14 cellular contexts compared by ENCODE assay signal in the genomic region with DNA sequence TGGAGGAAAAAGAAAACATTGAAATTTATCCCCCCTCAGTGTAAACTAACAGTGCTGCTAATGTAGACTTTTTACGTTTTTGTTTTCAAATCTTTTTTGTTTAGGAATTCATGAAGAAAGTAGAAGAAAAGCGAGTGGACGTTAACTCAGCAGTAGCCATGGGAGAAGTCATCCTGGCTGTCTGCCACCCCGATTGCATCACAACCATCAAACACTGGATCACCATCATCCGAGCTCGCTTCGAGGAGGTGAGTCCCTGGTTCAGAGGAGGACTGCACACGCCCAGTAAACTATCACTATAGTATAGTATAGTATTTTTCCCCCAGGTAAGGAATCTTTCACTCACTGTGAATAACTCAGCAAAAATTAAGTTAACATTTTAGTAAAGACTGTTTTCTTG. TPM values are rescaled to one million over a fixed set of nuclear protein-coding genes. Genes with fewer than 3 reads are reported as not detected.
DNase-seq lines count a peak whose midpoint lies in the region; ATAC-seq and TF ChIP-seq lines count a peak whose summit lies in the region.
"Had no signal": no experiment of that assay in that cellular context is flagged by ENCODE, and none has a peak within 500 bp of the region (broad histone marks: within the 10 kb centered on the region; RNA-seq: fewer than 3 reads in every experiment).

No MANE protein-coding gene starts in this region.

- no peaks in the 10 kb centered on the region for H3K27me3 Mint-ChIP-seq in activated naive CD8-positive, alpha-beta T cell treated with anti-CD3 and anti-CD28 coated beads for 36 hours
- no peaks in the 10 kb centered on the region for H3K27me3 Mint-ChIP-seq in activated naive CD8-positive, alpha-beta T cell treated with anti-CD3 and anti-CD28 coated beads, Interleukin-2, amount 50 U/mL, for 24 hours
- no peaks in the 10 kb centered on the region for H3K27me3 Mint-ChIP-seq in CD4-positive, alpha-beta T cell
- H3K27me3 Mint-ChIP-seq: activated CD4-positive, alpha-beta T cell treated with anti-CD3 and anti-CD28 coated beads for 36 hours had no signal

- H3K27ac ChIP-seq in esophagus muscularis mucosa (replicated peaks in 1 of 4) (peak overlapping the region in 3 of 4 donors; percentile 32 to 44 (median 37)), lower lobe of right lung (peak overlapping the region; percentile 4), uterus (peak overlapping the region; percentile 18 to 23)
- H3K27ac ChIP-seq in CD4-positive, alpha-beta T cell (ENCODE audit: low read depth, low read length): no peak overlapping the region

- CTCF ChIA-PET in CD4-positive, alpha-beta T cell (lab: Charles Lee): no interaction called here

- H3K4me3 Mint-ChIP-seq in activated naive CD8-positive, alpha-beta T cell treated with anti-CD3 and anti-CD28 coated beads for 36 hours: no peak overlapping the region
- no peak overlapping the region for H3K4me3 Mint-ChIP-seq in activated naive CD8-positive, alpha-beta T cell treated with anti-CD3 and anti-CD28 coated beads, Interleukin-2, amount 50 U/mL, for 24 hours
- no peak overlapping the region for H3K4me3 Mint-ChIP-seq in CD4-positive, alpha-beta T cell
- H3K4me3 Mint-ChIP-seq: activated CD4-positive, alpha-beta T cell treated with anti-CD3 and anti-CD28 coated beads for 36 hours; neural crest cell had no signal

- H3K36me3 ChIP-seq in esophagus muscularis mucosa: peaks cover 86 to 100% (median 98%) of the 10 kb centered on the region in 4 donors
- peaks cover 100% of the 10 kb centered on the region for H3K36me3 ChIP-seq in lower lobe of right lung
- no peaks in the 10 kb centered on the region for H3K36me3 ChIP-seq in uterus

- peaks cover 3% of the 10 kb centered on the region for H3K4me1 Mint-ChIP-seq in activated naive CD8-positive, alpha-beta T cell treated with anti-CD3 and anti-CD28 coated beads for 36 hours
- no peaks in the 10 kb centered on the region for H3K4me1 Mint-ChIP-seq in activated naive CD8-positive, alpha-beta T cell treated with anti-CD3 and anti-CD28 coated beads, Interleukin-2, amount 50 U/mL, for 24 hours
- no peaks in the 10 kb centered on the region for H3K4me1 Mint-ChIP-seq in CD4-positive, alpha-beta T cell (ENCODE audit: low read depth)
- H3K4me1 Mint-ChIP-seq: activated CD4-positive, alpha-beta T cell treated with anti-CD3 and anti-CD28 coated beads for 36 hours; neural crest cell had no signal

- H3K4me3 ChIP-seq in esophagus muscularis mucosa (no peak overlapping the region), lower lobe of right lung (no peak overlapping the region), uterus (no peak overlapping the region)

- H3K9me3 Mint-ChIP-seq in activated naive CD8-positive, alpha-beta T cell treated with anti-CD3 and anti-CD28 coated beads for 36 hours: no peaks in the 10 kb centered on the region
- H3K9me3 Mint-ChIP-seq in activated naive CD8-positive, alpha-beta T cell treated with anti-CD3 and anti-CD28 coated beads, Interleukin-2, amount 50 U/mL, for 24 hours: no peaks in the 10 kb centered on the region
- H3K9me3 Mint-ChIP-seq in CD4-positive, alpha-beta T cell: no peaks in the 10 kb centered on the region
- H3K9me3 Mint-ChIP-seq: neural crest cell had no signal

- H3K9me3 ChIP-seq in esophagus muscularis mucosa: no peaks in the 10 kb centered on the region
- H3K9me3 ChIP-seq in lower lobe of right lung: no peaks in the 10 kb centered on the region
- no peaks in the 10 kb centered on the region for H3K9me3 ChIP-seq in uterus
- no peaks in the 10 kb centered on the region for H3K9me3 ChIP-seq in CD4-positive, alpha-beta T cell (ENCODE audit: control insufficient read depth, low read length)

- POLR2A ChIA-PET in CD4-positive, alpha-beta T cell (lab: Charles Lee): no interaction called here

- TF ChIP-seq CTCF in esophagus muscularis mucosa (IDR thresholded peaks at IDR 0.05) (no peak), lower lobe of right lung (IDR thresholded peaks at IDR 0.05) (no peak), uterus (IDR thresholded peaks at IDR 0.05) (no peak)
- no peak for TF ChIP-seq CTCF in CD4-positive, alpha-beta T cell (IDR thresholded peaks at IDR 0.05)

- TF ChIP-seq POLR2A in esophagus muscularis mucosa (IDR thresholded peaks at IDR 0.05; ENCODE audit: low read depth) (no peak), uterus (IDR thresholded peaks at IDR 0.05) (no peak)

- H3K27ac Mint-ChIP-seq in activated naive CD8-positive, alpha-beta T cell treated with anti-CD3 and anti-CD28 coated beads for 36 hours: peak overlapping the region; percentile 8
- no peak overlapping the region for H3K27ac Mint-ChIP-seq in activated naive CD8-positive, alpha-beta T cell treated with anti-CD3 and anti-CD28 coated beads, Interleukin-2, amount 50 U/mL, for 24 hours
- no peak overlapping the region for H3K27ac Mint-ChIP-seq in CD4-positive, alpha-beta T cell
- H3K27ac Mint-ChIP-seq: activated CD4-positive, alpha-beta T cell treated with anti-CD3 and anti-CD28 coated beads for 36 hours had no signal

- no peak for ATAC-seq in activated naive CD8-positive, alpha-beta T cell treated with anti-CD3 and anti-CD28 coated beads, Interleukin-2, amount 50 U/mL, for 24 hours
- ATAC-seq in lower lobe of right lung: peak; percentile 34 to 55
- ATAC-seq in CD4-positive, alpha-beta T cell (ENCODE audit: poor library complexity): no peak
- ATAC-seq: activated CD4-positive, alpha-beta T cell treated with anti-CD3 and anti-CD28 coated beads for 36 hours had no signal

- H3K27me3 ChIP-seq in esophagus muscularis mucosa: no peaks in the 10 kb centered on the region
- no peaks in the 10 kb centered on the region for H3K27me3 ChIP-seq in lower lobe of right lung (ENCODE audit: low read depth)
- no peaks in the 10 kb centered on the region for H3K27me3 ChIP-seq in uterus
- H3K27me3 ChIP-seq in CD4-positive, alpha-beta T cell (ENCODE audit: control insufficient read depth, insufficient read depth, low read length): no peaks in the 10 kb centered on the region

- 50% methylated on average over 8 of the region's 8 CpGs for WGBS in esophagus muscularis mucosa

- no peak for TF ChIP-seq EP300 in esophagus muscularis mucosa (IDR thresholded peaks at IDR 0.05)

- intact Hi-C loops in esophagus muscularis mucosa (cut with DNase I): no loop called here
- intact Hi-C loops in lower lobe of right lung (cut with DNase I): no loop called here
- intact Hi-C loops in uterus (cut with DNase I; ENCODE audit: low total_unique reads): no loop called here
- intact Hi-C loops in CD4-positive, alpha-beta T cell (cut with DNase I, micrococcal nuclease): no loop called here

- no peak for DNase-seq in activated naive CD8-positive, alpha-beta T cell treated with anti-CD3 and anti-CD28 coated beads for 36 hours
- DNase-seq in activated naive CD8-positive, alpha-beta T cell treated with anti-CD3 and anti-CD28 coated beads, Interleukin-2, amount 50 U/mL, for 24 hours: no peak
- DNase-seq in esophagus muscularis mucosa (ENCODE audit: extremely low spot score) (peak; percentile 94), lower lobe of right lung (peak; percentile 61), uterus (peak; percentile 86 to 87), medulla oblongata (ENCODE audit: extremely low spot score) (no peak)
- DNase-seq in stimulated activated CD8-positive, alpha-beta memory T cell treated with anti-CD3 and anti-CD28 coated beads, Interleukin-4, amount 100 ng/mL, for 48 hours: no peak
- no peak for DNase-seq in CD4-positive, alpha-beta T cell
- DNase-seq: activated CD4-positive, alpha-beta T cell treated with anti-CD3 and anti-CD28 coated beads for 36 hours; activated gamma-delta T cell; NCI-H2107 had no signal

- peaks cover 19% of the 10 kb centered on the region for H3K36me3 Mint-ChIP-seq in activated naive CD8-positive, alpha-beta T cell treated with anti-CD3 and anti-CD28 coated beads for 36 hours
- H3K36me3 Mint-ChIP-seq in activated naive CD8-positive, alpha-beta T cell treated with anti-CD3 and anti-CD28 coated beads, Interleukin-2, amount 50 U/mL, for 24 hours (ENCODE audit: low read depth): peaks cover 69% of the 10 kb centered on the region
- peaks cover 99% of the 10 kb centered on the region for H3K36me3 Mint-ChIP-seq in CD4-positive, alpha-beta T cell (ENCODE audit: low read depth)

- H3K4me1 ChIP-seq in esophagus muscularis mucosa: peaks cover 5 to 17% (median 13%) of the 10 kb centered on the region in 4 donors
- no peaks in the 10 kb centered on the region for H3K4me1 ChIP-seq in lower lobe of right lung
- H3K4me1 ChIP-seq in uterus: no peaks in the 10 kb centered on the region

RNA-seq across cellular contexts. Expression of a gene that starts 37.8 kb away (rescaled TPM):
- total RNA-seq in activated naive CD8-positive, alpha-beta T cell treated with anti-CD3 and anti-CD28 coated beads for 36 hours: under 1 TPM; 0.14 to 0.16 TPM
- total RNA-seq in esophagus muscularis mucosa (1 to 10 TPM in 3 of 4 donors, under 1 TPM in 1; 0.99 to 3.0 (median 2.2) TPM), lower lobe of right lung (not detected), uterus (1 to 10 TPM in 3 of 4 donors, not detected in 1; 1.8 to 8.3 (median 2.7) TPM)
- total RNA-seq in CD4-positive, alpha-beta T cell: not detected
- total RNA-seq: A673, M059J had no signal

Comparison
In these comparisons a context has a peak if more than half of its experiments do, and no peak if none do; other contexts are left out.
1. DNase-seq: peak in esophagus muscularis mucosa (single experiment), lower lobe of right lung (single experiment) and uterus (2 of 2); none in activated naive CD8-positive, alpha-beta T cell treated with anti-CD3 and anti-CD28 coated beads for 36 hours (single experiment), activated naive CD8-positive, alpha-beta T cell treated with anti-CD3 and anti-CD28 coated beads, Interleukin-2, amount 50 U/mL, for 24 hours (single experiment), medulla oblongata (single experiment), stimulated activated CD8-positive, alpha-beta memory T cell treated with anti-CD3 and anti-CD28 coated beads, Interleukin-4, amount 100 ng/mL, for 48 hours (single experiment) and CD4-positive, alpha-beta T cell (0 of 10).
2. ATAC-seq: peak in lower lobe of right lung (2 of 2); none in activated naive CD8-positive, alpha-beta T cell treated with anti-CD3 and anti-CD28 coated beads, Interleukin-2, amount 50 U/mL, for 24 hours (single experiment) and CD4-positive, alpha-beta T cell (single experiment).